In genomic region chr12:28349196-28349595, GRCh38 we compare ENCODE assay signal across 24 cellular contexts.
"Had no signal": no experiment of that assay in that cellular context is flagged by ENCODE, and none has a peak within 500 bp of the region (broad histone marks: within the 10 kb centered on the region; RNA-seq: fewer than 3 reads in every experiment).

No MANE protein-coding gene starts in this region.

- ATAC-seq: effector memory CD8-positive, alpha-beta T cell; esophagus mucosa; foreskin keratinocyte; gastrocnemius medialis; gastroesophageal sphincter; heart left ventricle; heart right ventricle had no signal

- H3K27ac ChIP-seq: colonic mucosa, coronary artery, dorsolateral prefrontal cortex, epithelial cell of prostate, esophagus muscularis mucosa, esophagus squamous epithelium, foreskin keratinocyte, gastrocnemius medialis, gastroesophageal sphincter, heart left ventricle, heart right ventricle had no signal

- DNase-seq: colonic mucosa; cortex of kidney; dermis blood vessel endothelial cell; dorsolateral prefrontal cortex; effector CD4-positive, alpha-beta T cell; effector CD8-positive, alpha-beta T cell; effector memory CD4-positive, alpha-beta T cell; effector memory CD8-positive, alpha-beta T cell; endodermal cell; erythroblast; esophagus squamous epithelium; foreskin fibroblast; foreskin keratinocyte; foreskin melanocyte; gastrocnemius medialis; glutamatergic neuron; head of caudate nucleus; heart left ventricle; heart right ventricle had no signal

- H3K9me3 ChIP-seq: colonic mucosa, esophagus squamous epithelium, gastrocnemius medialis had no signal

- H3K4me1 ChIP-seq: colonic mucosa, esophagus muscularis mucosa, esophagus squamous epithelium, gastroesophageal sphincter had no signal

- H3K4me3 ChIP-seq: colonic mucosa, coronary artery, dorsolateral prefrontal cortex, esophagus muscularis mucosa, esophagus squamous epithelium, gastrocnemius medialis, gastroesophageal sphincter, heart left ventricle, heart right ventricle had no signal

- H3K36me3 ChIP-seq: colonic mucosa had no signal

- H3K27me3 ChIP-seq: colonic mucosa, dorsolateral prefrontal cortex, esophagus muscularis mucosa, esophagus squamous epithelium, foreskin keratinocyte, gastrocnemius medialis, gastroesophageal sphincter, heart left ventricle, heart right ventricle had no signal
